In the genomic region with DNA sequence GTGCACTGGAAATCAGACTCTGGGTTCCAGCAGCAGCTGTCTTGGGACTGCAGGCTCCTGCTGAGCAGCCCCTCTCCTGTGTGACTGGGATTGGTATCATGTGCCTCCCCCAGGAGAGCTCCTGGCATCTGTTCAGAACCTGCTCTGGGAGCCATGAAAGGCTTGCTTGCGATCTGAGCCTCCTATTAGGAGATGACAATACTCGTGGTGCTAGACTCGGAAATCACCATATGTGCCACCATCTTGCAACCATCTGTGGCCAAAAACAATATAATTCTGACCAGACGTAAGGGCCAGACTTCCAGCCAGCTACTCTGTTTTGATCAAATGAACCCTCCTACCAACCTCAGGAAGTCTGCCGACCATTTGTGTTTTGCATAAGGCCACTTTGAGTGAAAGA, we compare ENCODE assay signal across 21 cellular contexts.
DNase-seq lines count a peak whose midpoint lies in the region; ATAC-seq, FAIRE-seq and TF ChIP-seq lines count a peak whose summit lies in the region.
"Had no signal": no experiment of that assay in that cellular context is flagged by ENCODE, and none has a peak within 500 bp of the region (broad histone marks: within the 10 kb centered on the region; RNA-seq: fewer than 3 reads in every experiment).

No MANE protein-coding gene starts in this region.

- peak overlapping the region; percentile 63; the same call in 1 of the 2 replicates for H2BK12ac ChIP-seq in H1 (ENCODE audit: low read depth, low read length)

- WGBS in H1 (ENCODE audit: extremely low coverage in 1 of 2, insufficient coverage in 1 of 2, insufficient read length in 1 of 2, insufficient replicate concordance in 2 of 2, low coverage in 1 of 2, low lambda C conversion rate in 2 of 2, missing lambda C conversion rate in 1 of 2), 2 experiments: 90% methylated on average over 5 of the region's 5 CpGs; no CpG with 5 or more reads in 1 of the 2 experiments

- no peak for TF ChIP-seq EP300 in H1 (IDR thresholded peaks at IDR 0.05; ENCODE audit: borderline replicate concordance in 1 of 2, low read depth in 2 of 2, low read length in 2 of 2)

- no peak for TF ChIP-seq POLR2A in H1 (IDR thresholded peaks at IDR 0.05; ENCODE audit: control extremely low read depth in 1 of 2, low read depth in 2 of 2, low read length in 2 of 2)

- H2AFZ ChIP-seq in OCI-LY3 (ENCODE audit: low read depth, low read length) (peak overlapping the region; percentile 37; the same call in 1 of the 2 replicates), H1 (ENCODE audit: low read length) (0 out of 2 replicates have a peak overlapping the region, but pooled peaks have one; percentile 9)
- H2AFZ ChIP-seq: GM23248 had no signal

- H3K4me1 Mint-ChIP-seq in stimulated activated naive B cell treated with anti-CD40 and anti-IgM and Interleukin-4, amounts not matched to agents 10 μg/mL and 1 μg/mL and 100 μg/mL, for 72 hours: no peaks in the 10 kb centered on the region
- H3K4me1 Mint-ChIP-seq: B cell, T-cell had no signal

- no peak for FAIRE-seq in H1 (lab: Jason Lieb, UNC)
- FAIRE-seq: A204.1, GM12892 had no signal

- H3K9me3 ChIP-seq in OCI-LY3 (ENCODE audit: insufficient read depth, low read length) (no peaks in the 10 kb centered on the region), H1 (ENCODE audit: insufficient read depth in 2 of 2, low read depth in 1 of 2, low read length in 1 of 2) (no peaks in the 10 kb centered on the region), MG63 (no peaks in the 10 kb centered on the region)
- H3K9me3 ChIP-seq: HAP-1 had no signal

- no peaks in the 10 kb centered on the region for H3K79me1 ChIP-seq in H1 (ENCODE audit: low read depth, low read length)

- no peak overlapping the region for H3K23ac ChIP-seq in H1 (ENCODE audit: insufficient read length)

- H2BK120ac ChIP-seq in H1 (replicated peaks; ENCODE audit: low read depth, low read length): no peak overlapping the region

- H3K18ac ChIP-seq in H1 (ENCODE audit: extremely low read depth, low read length): no peak overlapping the region

- no peaks in the 10 kb centered on the region for H3K36me3 ChIP-seq in OCI-LY3 (replicated peaks; ENCODE audit: low read depth, low read length)
- H3K36me3 ChIP-seq in H1 (ENCODE audit: control insufficient read depth in 2 of 4, insufficient read depth in 4 of 4, low read length in 3 of 4): no peaks in the 10 kb centered on the region
- no peaks in the 10 kb centered on the region for H3K36me3 ChIP-seq in MG63
- H3K36me3 ChIP-seq: HAP-1 had no signal

- H3K36me3 Mint-ChIP-seq in stimulated activated naive B cell treated with anti-CD40 and anti-IgM and Interleukin-4, amounts not matched to agents 10 μg/mL and 1 μg/mL and 100 μg/mL, for 72 hours: no peaks in the 10 kb centered on the region
- H3K36me3 Mint-ChIP-seq: T-cell had no signal

- H3K4ac ChIP-seq in H1 (replicated peaks; ENCODE audit: insufficient read length, low read depth, low read length): no peak overlapping the region

- no peak for TF ChIP-seq RAD21 in H1 (IDR thresholded peaks at IDR 0.05 in 1 of 2, conservative IDR thresholded peaks at IDR 0.05 in 1 of 2; ENCODE audit: low read depth in 2 of 2, low read length in 2 of 2)

- no peaks in the 10 kb centered on the region for H3K27me3 Mint-ChIP-seq in stimulated activated naive B cell treated with anti-CD40 and anti-IgM and Interleukin-4, amounts not matched to agents 10 μg/mL and 1 μg/mL and 100 μg/mL, for 72 hours
- H3K27me3 Mint-ChIP-seq: B cell had no signal

- POLR2A ChIA-PET in H1 (lab: Charles Lee; ENCODE audit: partially characterized antibody): no interaction called here

- H2BK5ac ChIP-seq in H1 (ENCODE audit: low read depth, low read length): no peak overlapping the region

- H3K79me2 ChIP-seq in OCI-LY3 (ENCODE audit: low read length) (no peaks in the 10 kb centered on the region), H1 (ENCODE audit: control insufficient read depth in 1 of 2, insufficient read depth in 2 of 2, low read length in 2 of 2) (no peaks in the 10 kb centered on the region)

- no peak overlapping the region for H3K4me3 Mint-ChIP-seq in stimulated activated naive B cell treated with anti-CD40 and anti-IgM and Interleukin-4, amounts not matched to agents 10 μg/mL and 1 μg/mL and 100 μg/mL, for 72 hours
- H3K4me3 Mint-ChIP-seq: B cell; T-cell; T-helper 2 cell treated with Interferon-gamma antibody and Interleukin-4, amounts not matched to agents 5 μg/mL and 100 μg/mL, for 36 hours had no signal

- DNase-seq in DMS 273 (lab: John Stamatoyannopoulos, UW; ENCODE audit: unreplicated experiment): peak; percentile 88
- DNase-seq in NCI-H1694 (lab: John Stamatoyannopoulos, UW): peak; percentile 78
- DNase-seq in H1 (ENCODE audit: low read depth in 1 of 2, low spot score in 2 of 2): no peak
- DNase-seq in stimulated activated naive B cell treated with anti-CD40 and anti-IgM and Interleukin-4, amounts not matched to agents 10 μg/mL and 1 μg/mL and 100 μg/mL, for 72 hours: no peak
- DNase-seq in activated effector memory CD4-positive, alpha-beta T cell treated with anti-CD3 and anti-CD28 coated beads, Interleukin-2, amount 50 U/mL, for 16 hours: no peak
- DNase-seq in MG63: no peak
- DNase-seq: DND-41, GM23248, KBM-7, NCI-H187, NCI-H2107, NCI-H226, NCI-H510A treated with DMSO at 0.1 percent for 48 hours, SHP77 treated with DMSO at 0.1 percent for 48 hours, T-cell had no signal

- H3K9me3 Mint-ChIP-seq in stimulated activated naive B cell treated with anti-CD40 and anti-IgM and Interleukin-4, amounts not matched to agents 10 μg/mL and 1 μg/mL and 100 μg/mL, for 72 hours: no peaks in the 10 kb centered on the region
- H3K9me3 Mint-ChIP-seq: T-helper 2 cell treated with Interferon-gamma antibody and Interleukin-4, amounts not matched to agents 5 μg/mL and 100 μg/mL, for 36 hours had no signal

- H3K9ac ChIP-seq in OCI-LY3 (ENCODE audit: low read length) (no peak overlapping the region), H1 (replicated peaks in 1 of 4; ENCODE audit: extremely low read depth in 1 of 4, low read depth in 3 of 4, low read length in 3 of 4) (no peak overlapping the region)
- H3K9ac ChIP-seq: GM23248 had no signal

- H3K23me2 ChIP-seq in H1 (ENCODE audit: low read depth, low read length): no peaks in the 10 kb centered on the region

- ATAC-seq in stimulated activated naive B cell treated with anti-CD40 and anti-IgM and Interleukin-4, amounts not matched to agents 10 μg/mL and 1 μg/mL and 100 μg/mL, for 72 hours (replicated peaks): no peak
- ATAC-seq: T-cell had no signal

- CTCF ChIA-PET in H1 (lab: Charles Lee; ENCODE audit: partially characterized antibody): no interaction called here

- H2BK20ac ChIP-seq in H1 (ENCODE audit: low read length): no peak overlapping the region

- H3K27me3 ChIP-seq in OCI-LY3 (ENCODE audit: low read depth, low read length): 0 out of 2 replicates have a peak, but pooled peaks cover 3% of the 10 kb centered on the region
- no peaks in the 10 kb centered on the region for H3K27me3 ChIP-seq in H1 (replicated peaks in 1 of 4; ENCODE audit: control insufficient read depth in 3 of 4, extremely low read depth in 1 of 4, insufficient read depth in 3 of 4, low read length in 3 of 4)
- no peaks in the 10 kb centered on the region for H3K27me3 ChIP-seq in MG63

- H4K8ac ChIP-seq in H1 (ENCODE audit: extremely low read depth, insufficient read depth, low read length): no peak overlapping the region

- H4K20me1 ChIP-seq in OCI-LY3 (ENCODE audit: insufficient read depth, low read length): no peaks in the 10 kb centered on the region
- H4K20me1 ChIP-seq in H1 (replicated peaks in 1 of 2; ENCODE audit: control insufficient read depth in 1 of 2, insufficient read depth in 2 of 2, low read length in 2 of 2): no peaks in the 10 kb centered on the region

- no peak overlapping the region for H3K27ac ChIP-seq in OCI-LY3 (ENCODE audit: low read length)
- no peak overlapping the region for H3K27ac ChIP-seq in H1 (ENCODE audit: low read depth, low read length)
- H3K27ac ChIP-seq: GM23248 had no signal

- H3K14ac ChIP-seq in H1 (ENCODE audit: insufficient read length): no peak overlapping the region

- TF ChIP-seq CTCF in OCI-LY3 (IDR thresholded peaks at IDR 0.05; ENCODE audit: low read depth, low read length): no peak
- no peak for TF ChIP-seq CTCF in H1 (IDR thresholded peaks at IDR 0.05; ENCODE audit: control extremely low read depth in 1 of 3, insufficient read depth in 1 of 3, low read depth in 1 of 3, low read length in 3 of 3)

- H4K91ac ChIP-seq in H1 (replicated peaks; ENCODE audit: insufficient read length, low read length): no peak overlapping the region

- H3K56ac ChIP-seq in H1 (replicated peaks; ENCODE audit: insufficient read length, low read depth, low read length): no peak overlapping the region

- H2AK5ac ChIP-seq in H1 (ENCODE audit: low read depth, low read length): no peak overlapping the region

- H3K4me1 ChIP-seq in OCI-LY3 (ENCODE audit: low read length) (no peaks in the 10 kb centered on the region), H1 (replicated peaks in 1 of 4; ENCODE audit: control insufficient read depth in 3 of 4, insufficient read depth in 4 of 4, low read length in 3 of 4) (no peaks in the 10 kb centered on the region)
- H3K4me1 ChIP-seq: HAP-1 had no signal

- H3K4me3 ChIP-seq in OCI-LY3 (ENCODE audit: low read length) (no peak overlapping the region), H1 (ENCODE audit: extremely low read depth in 1 of 4, insufficient read depth in 2 of 4, low read depth in 3 of 4, low read length in 4 of 4) (no peak overlapping the region), MG63 (no peak overlapping the region)
- H3K4me3 ChIP-seq: GM23248, HAP-1 had no signal

- H4K5ac ChIP-seq in H1 (ENCODE audit: insufficient read length, low read depth, low read length): no peak overlapping the region

- no peak overlapping the region for H3K27ac Mint-ChIP-seq in stimulated activated naive B cell treated with anti-CD40 and anti-IgM and Interleukin-4, amounts not matched to agents 10 μg/mL and 1 μg/mL and 100 μg/mL, for 72 hours
- H3K27ac Mint-ChIP-seq: B cell; T-cell; T-helper 2 cell treated with Interferon-gamma antibody and Interleukin-4, amounts not matched to agents 5 μg/mL and 100 μg/mL, for 36 hours had no signal

- H2BK15ac ChIP-seq in H1 (ENCODE audit: low read length): no peak overlapping the region

- no peak overlapping the region for H3K4me2 ChIP-seq in OCI-LY3 (ENCODE audit: low read length)
- H3K4me2 ChIP-seq in H1 (ENCODE audit: insufficient read depth in 1 of 2, low read depth in 2 of 2, low read length in 2 of 2): no peak overlapping the region

TF ChIP-seq in H1, 55 proteins besides CTCF, POLR2A, EP300 and RAD21 (continues in another document):
- TF ChIP-seq PHF8 (conservative IDR thresholded peaks at IDR 0.05; ENCODE audit: low read depth, low read length): no peak
- no peak for TF ChIP-seq JUND (IDR thresholded peaks at IDR 0.05; ENCODE audit: low read length)
- TF ChIP-seq EGR1 (IDR thresholded peaks at IDR 0.05; ENCODE audit: borderline replicate concordance, low read depth, low read length): no peak
- TF ChIP-seq TBP (IDR thresholded peaks at IDR 0.05; ENCODE audit: low read depth, low read length): no peak
- TF ChIP-seq BRCA1 (IDR thresholded peaks at IDR 0.05; ENCODE audit: low read depth, low read length): no peak
- no peak for TF ChIP-seq FOSL1 (IDR thresholded peaks at IDR 0.05; ENCODE audit: insufficient read depth, low read depth, low read length)

Comparison
In these comparisons a context has a peak if more than half of its experiments do, and no peak if none do; other contexts are left out.
1. DNase-seq: peak in DMS 273 (single experiment) and NCI-H1694 (single experiment); none in H1 (0 of 2), stimulated activated naive B cell treated with anti-CD40 and anti-IgM and Interleukin-4, amounts not matched to agents 10 μg/mL and 1 μg/mL and 100 μg/mL, for 72 hours (single experiment), activated effector memory CD4-positive, alpha-beta T cell treated with anti-CD3 and anti-CD28 coated beads, Interleukin-2, amount 50 U/mL, for 16 hours (single experiment) and MG63 (single experiment).